In genomic region chr10:31864834-31865518, GRCh38 we compare ENCODE assay signal across 9 cellular contexts.
DNase-seq lines count a peak whose midpoint lies in the region; ATAC-seq and TF ChIP-seq lines count a peak whose summit lies in the region.
"Had no signal": no experiment of that assay in that cellular context is flagged by ENCODE, and none has a peak within 500 bp of the region (broad histone marks: within the 10 kb centered on the region; RNA-seq: fewer than 3 reads in every experiment).

No MANE protein-coding gene starts in this region.

- H3K36me3 Mint-ChIP-seq in memory B cell = peaks cover 12% of the 10 kb centered on the region
- H3K36me3 Mint-ChIP-seq in activated CD4-positive, alpha-beta memory T cell treated with anti-CD3 and anti-CD28 coated beads, Interleukin-2, amount 10 ng/mL, durations not matched to agents 7 days and 5 days (ENCODE audit: low read depth) = no peaks in the 10 kb centered on the region

- peak overlapping the region in 1 of 2 donors; percentile 2 for H3K9ac ChIP-seq in colonic mucosa (ENCODE audit: low read depth in 2 of 2, low read length in 2 of 2)

- H3K9me3 ChIP-seq in A673 (ENCODE audit: low read depth, low read length, poor library complexity, severe bottlenecking) (no peaks in the 10 kb centered on the region), colonic mucosa (no peaks in the 10 kb centered on the region)

- H3K27me3 Mint-ChIP-seq in memory B cell = no peaks in the 10 kb centered on the region
- H3K27me3 Mint-ChIP-seq in activated CD4-positive, alpha-beta memory T cell treated with anti-CD3 and anti-CD28 coated beads, Interleukin-2, amount 10 ng/mL, durations not matched to agents 7 days and 5 days = no peaks in the 10 kb centered on the region

- CTCF ChIA-PET in A673 (lab: Charles Lee) = no interaction called here
- CTCF ChIA-PET in HEK293T (lab: Yijun Ruan, JAX) = no interaction called here
- CTCF ChIA-PET in activated CD4-positive, alpha-beta memory T cell treated with anti-CD3 and anti-CD28 coated beads, Interleukin-2, amount 10 ng/mL, durations not matched to agents 7 days and 5 days (lab: Charles Lee) = no interaction called here

- H3K27me3 ChIP-seq in A673 (replicated peaks; ENCODE audit: insufficient read depth, low read depth, low read length, poor library complexity) = no peaks in the 10 kb centered on the region
- H3K27me3 ChIP-seq in colonic mucosa = no peaks in the 10 kb centered on the region

- peaks cover 23% of the 10 kb centered on the region for H3K4me1 Mint-ChIP-seq in memory B cell
- peaks cover 4% of the 10 kb centered on the region for H3K4me1 Mint-ChIP-seq in activated CD4-positive, alpha-beta memory T cell treated with anti-CD3 and anti-CD28 coated beads, Interleukin-2, amount 10 ng/mL, durations not matched to agents 7 days and 5 days

- H3K27ac Mint-ChIP-seq in memory B cell = peak overlapping the region; percentile 32
- no peak overlapping the region for H3K27ac Mint-ChIP-seq in activated CD4-positive, alpha-beta memory T cell treated with anti-CD3 and anti-CD28 coated beads, Interleukin-2, amount 10 ng/mL, durations not matched to agents 7 days and 5 days

- no peak for ATAC-seq in memory B cell (ENCODE audit: low read depth)
- no peak for ATAC-seq in HG03095 (IDR thresholded peaks at IDR 0.05; ENCODE audit: unreplicated experiment)
- no peak for ATAC-seq in GM18511 (IDR thresholded peaks at IDR 0.05; ENCODE audit: unreplicated experiment)

- TF ChIP-seq CTCF in A673 (conservative IDR thresholded peaks at IDR 0.05; ENCODE audit: low read depth, low read length) (no peak), colonic mucosa (IDR thresholded peaks at IDR 0.05) (no peak)

- H3K27ac ChIP-seq in A673 (ENCODE audit: low read depth, low read length, poor library complexity, severe bottlenecking) (peak overlapping the region; percentile 20), colonic mucosa (peak overlapping the region; percentile 54)

- DNase-seq in A673 (ENCODE audit: low spot score) (peak; percentile 26), HEK293T (ENCODE audit: extremely low spot score) (peak; percentile 3), colonic mucosa (no peak), memory B cell (ENCODE audit: low spot score in 2 of 2) (no peak), NOMO-1 (lab: John Stamatoyannopoulos, UW; ENCODE audit: unreplicated experiment in 2 of 2) (no peak)
- no peak for DNase-seq in activated CD4-positive, alpha-beta memory T cell treated with anti-CD3 and anti-CD28 coated beads, Interleukin-2, amount 10 ng/mL, durations not matched to agents 7 days and 5 days
- DNase-seq: midbrain had no signal

- no peaks in the 10 kb centered on the region for H3K9me3 Mint-ChIP-seq in memory B cell
- no peaks in the 10 kb centered on the region for H3K9me3 Mint-ChIP-seq in activated CD4-positive, alpha-beta memory T cell treated with anti-CD3 and anti-CD28 coated beads, Interleukin-2, amount 10 ng/mL, durations not matched to agents 7 days and 5 days

- H3K36me3 ChIP-seq in A673 (ENCODE audit: insufficient read depth, low read length, poor library complexity, severe bottlenecking) (no peaks in the 10 kb centered on the region), colonic mucosa (peaks cover 1% of the 10 kb centered on the region)

- POLR2A ChIA-PET in A673 (lab: Charles Lee; ENCODE audit: low non-redundant PET) (no interaction called here), HEK293T (lab: Yijun Ruan, JAX) (no interaction called here)
- POLR2A ChIA-PET in activated CD4-positive, alpha-beta memory T cell treated with anti-CD3 and anti-CD28 coated beads, Interleukin-2, amount 10 ng/mL, durations not matched to agents 7 days and 5 days (lab: Charles Lee) = interaction anchor here (1.1 kb wide), 1 partner anchor 93 kb away, joined by 3 read pairs; no protein-coding TSS in a partner anchor

- H3K4me1 ChIP-seq in A673 (ENCODE audit: insufficient read depth, low read length, poor library complexity, severe bottlenecking) (peaks cover 33% of the 10 kb centered on the region), colonic mucosa (peaks cover 3% of the 10 kb centered on the region)

- no peak overlapping the region for H3K4me3 Mint-ChIP-seq in memory B cell
- no peak overlapping the region for H3K4me3 Mint-ChIP-seq in activated CD4-positive, alpha-beta memory T cell treated with anti-CD3 and anti-CD28 coated beads, Interleukin-2, amount 10 ng/mL, durations not matched to agents 7 days and 5 days

- no TSS peak for BruUV-seq in A673 (replicated peaks; lab: Mats Ljungman, UMichigan)

- peak overlapping the region; percentile 7 for H3K4me3 ChIP-seq in A673 (ENCODE audit: low read depth, low read length, poor library complexity, severe bottlenecking)
- H3K4me3 ChIP-seq in colonic mucosa = no peak overlapping the region

- intact Hi-C loops in A673 (cut with micrococcal nuclease; ENCODE audit: unreplicated experiment) = loop anchor here (5.0 to 10.0 kb wide), 2 partner anchors 142 to 340 kb away; no protein-coding TSS in a partner anchor
- intact Hi-C loops in colonic mucosa (cut with DNase I) = loop anchor here (5.0 kb wide), 1 partner anchor 82 kb away; no protein-coding TSS in a partner anchor

TF ChIP-seq in HEK293T, 16 proteins besides CTCF, POLR2A, EP300 and RAD21:
- TF ChIP-seq ELF4 (IDR thresholded peaks at IDR 0.05) = no peak
- TF ChIP-seq BHLHE40 (IDR thresholded peaks at IDR 0.05; ENCODE audit: borderline replicate concordance) = no peak
TF ChIP-seq in HEK293T: peak in this region for 0.

Comparison
In these comparisons a context has a peak if more than half of its experiments do, and no peak if none do; other contexts are left out.
1. DNase-seq: peak in A673 (single experiment) and HEK293T (single experiment); none in colonic mucosa (single experiment), memory B cell (0 of 2), NOMO-1 (0 of 2) and activated CD4-positive, alpha-beta memory T cell treated with anti-CD3 and anti-CD28 coated beads, Interleukin-2, amount 10 ng/mL, durations not matched to agents 7 days and 5 days (single experiment).